Comparison of ENCODE assay signal across 8 cellular contexts in the genomic region with DNA sequence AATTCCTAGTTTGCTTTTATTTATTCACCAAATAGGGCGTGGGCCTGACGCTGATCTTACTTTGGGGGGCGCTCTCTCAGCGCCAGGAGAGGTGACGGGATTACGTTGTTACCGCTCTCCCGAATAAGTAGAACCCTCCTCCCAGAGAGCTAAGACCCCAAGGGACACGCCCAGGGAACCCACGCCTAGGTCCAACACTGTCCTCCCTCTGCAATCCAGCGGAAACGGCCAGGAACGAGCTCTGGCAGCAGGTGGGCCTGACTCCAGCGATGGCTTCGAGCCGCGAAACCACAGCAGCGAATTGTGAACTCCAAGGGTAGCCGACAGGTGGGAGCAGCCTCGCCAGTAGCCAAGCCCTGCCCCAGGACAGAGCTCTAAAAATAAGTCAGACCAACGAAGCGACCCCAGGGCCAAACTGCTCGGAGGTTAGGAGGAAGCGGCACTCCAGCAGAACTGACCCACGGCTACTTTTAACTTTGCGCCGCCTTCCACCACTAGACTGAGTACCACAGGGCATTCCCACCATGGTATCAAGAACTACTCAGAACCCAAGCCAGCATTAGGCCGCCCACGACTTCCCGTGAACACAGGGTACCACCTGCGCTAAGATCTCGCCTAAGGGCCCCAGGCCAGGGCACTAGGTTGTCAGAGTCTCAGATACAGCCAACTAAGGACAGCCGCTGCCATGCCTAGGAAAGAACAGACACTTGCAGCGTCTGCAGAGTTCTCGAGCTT. TPM values are rescaled to one million over a fixed set of nuclear protein-coding genes. Genes with fewer than 3 reads are reported as not detected.
DNase-seq lines count a peak whose midpoint lies in the region; ATAC-seq, FAIRE-seq and TF ChIP-seq lines count a peak whose summit lies in the region.

No MANE protein-coding gene starts in this region.

- peak overlapping the region; percentile 45 to 84 (median 58) for H3K4me3 ChIP-seq in endothelial cell of umbilical vein (replicated peaks in 1 of 3; ENCODE audit: insufficient read depth in 1 of 3, low read depth in 1 of 3, low read length in 3 of 3)

- no peaks in the 10 kb centered on the region for H3K9me3 ChIP-seq in endothelial cell of umbilical vein (replicated peaks; ENCODE audit: control insufficient read depth, insufficient read depth, low read length)

- peak overlapping the region; percentile 78 for H3K27ac ChIP-seq in endothelial cell of umbilical vein (ENCODE audit: insufficient read depth, low read depth, low read length)

- H3K27me3 Mint-ChIP-seq in nephron (ENCODE audit: low read depth): no peaks in the 10 kb centered on the region

- peaks cover 26% of the 10 kb centered on the region for H3K4me1 Mint-ChIP-seq in nephron

- H3K36me3 ChIP-seq in endothelial cell of umbilical vein (ENCODE audit: control insufficient read depth in 2 of 2, extremely low read depth in 1 of 2, insufficient read depth in 2 of 2, low read length in 2 of 2): no peaks in the 10 kb centered on the region

- H3K36me3 Mint-ChIP-seq in nephron (ENCODE audit: low read depth): no peaks in the 10 kb centered on the region

- H3K27me3 ChIP-seq in endothelial cell of umbilical vein (ENCODE audit: control insufficient read depth in 2 of 2, insufficient read depth in 2 of 2, low read length in 2 of 2): no peaks in the 10 kb centered on the region

- H3K27ac Mint-ChIP-seq in nephron: peak overlapping the region; percentile 98 to 100 (median 99)

- peak; percentile 1 for ATAC-seq in stimulated activated naive CD8-positive, alpha-beta T cell treated with anti-CD3 and anti-CD28 coated beads, Interleukin-15, Interleukin-2, amounts not matched to agents 100 U/mL and 50 U/mL, for 24 hours
- no peak for ATAC-seq in GM19328 (IDR thresholded peaks at IDR 0.05; ENCODE audit: unreplicated experiment)

- no peaks in the 10 kb centered on the region for H3K9me1 ChIP-seq in endothelial cell of umbilical vein (replicated peaks; ENCODE audit: control insufficient read depth, extremely low read depth, insufficient read depth, low read length)

- intact Hi-C loops in endothelial cell of umbilical vein (cut with micrococcal nuclease): loop anchor here (2.0 to 5.0 kb wide), 4 partner anchors 186 to 491 kb away; no protein-coding TSS in a partner anchor

- peaks cover 3% of the 10 kb centered on the region for H4K20me1 ChIP-seq in endothelial cell of umbilical vein (replicated peaks; ENCODE audit: control insufficient read depth, extremely low read depth, insufficient read depth, low read length)

- peak overlapping the region; percentile 68 for H2AFZ ChIP-seq in endothelial cell of umbilical vein (ENCODE audit: low read depth, low read length)

- peak overlapping the region; percentile 97 for H3K4me2 ChIP-seq in endothelial cell of umbilical vein (ENCODE audit: insufficient read depth, low read length)

- peak in 1 of 2 donors; percentile 32 for TF ChIP-seq CTCF in endothelial cell of umbilical vein (IDR thresholded peaks at IDR 0.05; ENCODE audit: extremely low read depth in 1 of 2, insufficient read depth in 1 of 2, low read depth in 1 of 2, low read length in 2 of 2)
- peak in 1 of 3 experiments; percentile 11 for TF ChIP-seq CTCF in nephron (IDR thresholded peaks at IDR 0.05; ENCODE audit: unreplicated experiment in 3 of 3)

- FAIRE-seq in endothelial cell of umbilical vein (lab: Jason Lieb, UNC): no peak

- DNase-seq in NCI-H2107 treated with DMSO at 0.1 percent for 48 hours (lab: John Stamatoyannopoulos, UW; ENCODE audit: unreplicated experiment): peak; percentile 41
- no peak for DNase-seq in NCI-H2107 (lab: John Stamatoyannopoulos, UW)
- peak; percentile 38 for DNase-seq in NCI-H748 treated with DMSO at 0.1 percent for 48 hours (lab: John Stamatoyannopoulos, UW)
- peak; percentile 65 for DNase-seq in activated CD8-positive, alpha-beta memory T cell treated with anti-CD3 and anti-CD28 coated beads, Interleukin-2, amount 50 U/mL, for 4 hours
- DNase-seq in endothelial cell of umbilical vein (ENCODE audit: low read depth, low spot score): peak; percentile 49
- peak; percentile 80 for DNase-seq in stimulated activated naive CD8-positive, alpha-beta T cell treated with anti-CD3 and anti-CD28 coated beads, Interleukin-15, Interleukin-2, amounts not matched to agents 100 U/mL and 50 U/mL, for 24 hours

- peak overlapping the region; percentile 93 to 98 (median 95) for H3K4me3 Mint-ChIP-seq in nephron

- peaks cover 22% of the 10 kb centered on the region for H3K79me2 ChIP-seq in endothelial cell of umbilical vein (ENCODE audit: control insufficient read depth, insufficient read depth, low read length)

- CTCF ChIA-PET in endothelial cell of umbilical vein (lab: Charles Lee): interaction anchor here (1.2 to 3.4 kb wide), 8 partner anchors 8 to 231 kb away, joined by 3 to 21 read pairs (median 4); partner anchors contain the start of genes MAN2C1 and SNX33

- H3K4me1 ChIP-seq in endothelial cell of umbilical vein (ENCODE audit: control insufficient read depth, extremely low read depth, insufficient read depth, low read length): peaks cover 29% of the 10 kb centered on the region

- dilution Hi-C loops in endothelial cell of umbilical vein (cut with MboI; ENCODE audit: extremely low pct_ligation_motif_present, low sequenced_read_pairs): loop anchor here (25.0 kb wide), 1 partner anchor 134 kb away; the partner anchor contains the start of gene PTPN9

- POLR2A ChIA-PET in endothelial cell of umbilical vein (lab: Charles Lee): interaction anchor here (0.6 to 1.2 kb wide), 3 partner anchors 20 to 363 kb away, joined by 5 to 7 read pairs (median 6); no protein-coding TSS in a partner anchor

- H3K9ac ChIP-seq in endothelial cell of umbilical vein (replicated peaks; ENCODE audit: extremely low read depth, insufficient read depth, low read length): peak overlapping the region; percentile 85

- BruUV-seq in endothelial cell of umbilical vein (replicated peaks; lab: Mats Ljungman, UMichigan): TSS peak; percentile 15

- no peaks in the 10 kb centered on the region for H3K9me3 Mint-ChIP-seq in nephron

- no peak for TF ChIP-seq POLR2A in endothelial cell of umbilical vein (IDR thresholded peaks at IDR 0.05; ENCODE audit: low read depth, low read length)

TF ChIP-seq in endothelial cell of umbilical vein, 7 proteins besides CTCF, POLR2A, EP300 and RAD21:
- TF ChIP-seq FOS (IDR thresholded peaks at IDR 0.05; ENCODE audit: borderline replicate concordance, insufficient read depth, low read length) (no peak), JUN (IDR thresholded peaks at IDR 0.05; ENCODE audit: borderline replicate concordance, insufficient read depth, insufficient read length, low read depth) (no peak), MYC (IDR thresholded peaks at IDR 0.05; ENCODE audit: low read depth, low read length) (no peak), GATA2 (IDR thresholded peaks at IDR 0.05; ENCODE audit: insufficient read depth, insufficient read length, low read depth, low read length) (no peak), EZH2 (IDR thresholded peaks at IDR 0.05; ENCODE audit: borderline replicate concordance, low read depth, low read length, severe bottlenecking) (no peak), POLR2AphosphoS5 (IDR thresholded peaks at IDR 0.05; ENCODE audit: insufficient read depth, low read depth, low read length) (no peak)
- TF ChIP-seq, protein P1, sequence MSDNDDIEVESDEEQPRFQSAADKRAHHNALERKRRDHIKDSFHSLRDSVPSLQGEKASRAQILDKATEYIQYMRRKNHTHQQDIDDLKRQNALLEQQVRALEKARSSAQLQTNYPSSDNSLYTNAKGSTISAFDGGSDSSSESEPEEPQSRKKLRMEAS (IDR thresholded peaks at IDR 0.05; ENCODE audit: insufficient read depth, insufficient read length): no peak

RNA-seq across cellular contexts. Expression of gene SIN3A, which starts 1.6 kb away (rescaled TPM):
- total RNA-seq in endothelial cell of umbilical vein: 44.5 and 50.5 TPM in 2 replicates
- 30.6 and 33.7 TPM in 2 replicates for polyA plus RNA-seq in endothelial cell of umbilical vein
- polyA plus RNA-seq in endothelial cell of umbilical vein (2011; cell fraction: cytosol; rRNA removed): 20.1 and 23.1 TPM in 2 replicates
- 32.9 and 34.7 TPM in 2 replicates for polyA plus RNA-seq in endothelial cell of umbilical vein (2011; cell fraction: nucleus; rRNA removed)
- polyA plus RNA-seq in endothelial cell of umbilical vein (2012): 19.2 and 20.3 TPM in 2 replicates
- polyA minus RNA-seq in endothelial cell of umbilical vein: 59.3 and 62.0 TPM in 2 replicates
- 32.8 TPM for polyA minus RNA-seq in endothelial cell of umbilical vein (2011; cell fraction: cytosol; rRNA and poly(A)+ RNA removed)
- polyA minus RNA-seq in endothelial cell of umbilical vein (2011; cell fraction: nucleus; rRNA and poly(A)+ RNA removed): 38.5 and 48.7 TPM in 2 replicates
